ENCODE assay signal across 1 cellular context in genomic region chr11:3840289-3840869, GRCh38.
TF ChIP-seq lines count a peak whose summit lies in the region.

No MANE protein-coding gene starts in this region.

TF ChIP-seq in GM23338, 12 proteins besides CTCF, POLR2A, EP300 and RAD21 (continued from another document):
- TF ChIP-seq ZNF462 (CRISPR knock-in tag; IDR thresholded peaks at IDR 0.05) (no peak), ZNF331 (CRISPR knock-in tag; IDR thresholded peaks at IDR 0.05; ENCODE audit: low read depth) (no peak), NANOG (IDR thresholded peaks at IDR 0.05; ENCODE audit: borderline replicate concordance) (no peak), EZH2 (IDR thresholded peaks at IDR 0.05; ENCODE audit: low read depth, unreplicated experiment) (no peak), STAT1 (IDR thresholded peaks at IDR 0.05; ENCODE audit: unreplicated experiment) (no peak), ZNF114 (CRISPR knock-in tag; IDR thresholded peaks at IDR 0.05) (no peak), EZH2phosphoT487 (IDR thresholded peaks at IDR 0.05; ENCODE audit: unreplicated experiment) (no peak), CREB1 (CRISPR knock-in tag; IDR thresholded peaks at IDR 0.05; ENCODE audit: low read depth) (no peak), POLR2AphosphoS5 (IDR thresholded peaks at IDR 0.05; ENCODE audit: low read depth) (no peak)
